ENCODE assay signal across 27 cellular contexts in the genomic region with DNA sequence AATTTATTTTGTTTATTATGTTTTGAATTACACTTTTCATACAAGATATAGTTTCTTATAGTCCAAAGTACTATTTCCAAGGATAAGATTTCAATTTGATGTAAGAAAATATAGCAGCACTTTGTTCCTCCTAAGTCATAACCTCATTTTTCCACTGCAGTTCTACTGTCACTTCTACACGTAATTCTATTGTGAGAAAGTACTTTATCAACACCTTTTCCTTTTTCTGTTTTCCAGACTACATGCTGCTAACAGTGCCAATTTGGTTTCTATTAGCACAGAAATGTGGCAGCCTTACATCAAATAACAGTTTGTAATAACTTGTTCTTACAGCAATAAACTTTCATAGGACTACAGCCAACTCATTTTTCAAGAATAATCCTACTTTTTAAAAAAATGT.
"Had no signal": no experiment of that assay in that cellular context is flagged by ENCODE, and none has a peak within 500 bp of the region (broad histone marks: within the 10 kb centered on the region; RNA-seq: fewer than 3 reads in every experiment).

No MANE protein-coding gene starts in this region.

- H3K9me3 ChIP-seq: ascending aorta, colonic mucosa, thyroid gland, upper lobe of left lung, vagina had no signal

- H3K9me3 Mint-ChIP-seq: activated naive CD4-positive, alpha-beta T cell treated with anti-CD3 and anti-CD28 coated beads, Interleukin-2, amount 50 U/mL, for 24 hours; activated T-cell treated with anti-CD3 and anti-CD28 coated beads, Interleukin-2, amount 50 U/mL, for 24 hours; brain; natural killer cell treated with Interleukin-12 subunit alpha and Interleukin-12 subunit beta and Interleukin-15 and Interleukin-18, amount 100 ng/mL, for 72 hours; stimulated activated naive CD8-positive, alpha-beta T cell treated with anti-CD3 and anti-CD28 coated beads, Interleukin-15, amount 100 ng/mL, for 72 hours; T-cell; T-helper 2 cell treated with Interferon-gamma antibody and Interleukin-4, amounts not matched to agents 5 μg/mL and 100 μg/mL, for 36 hours had no signal

- H3K27ac Mint-ChIP-seq: activated naive CD4-positive, alpha-beta T cell treated with anti-CD3 and anti-CD28 coated beads, Interleukin-2, amount 50 U/mL, for 24 hours; activated T-cell treated with anti-CD3 and anti-CD28 coated beads, Interleukin-2, amount 50 U/mL, for 24 hours; brain; stimulated activated naive CD8-positive, alpha-beta T cell treated with anti-CD3 and anti-CD28 coated beads, Interleukin-15, amount 100 ng/mL, for 72 hours; T-cell had no signal

- H3K36me3 ChIP-seq: ascending aorta, cardiac muscle cell, colonic mucosa, thyroid gland, upper lobe of left lung, vagina had no signal

- H3K4me1 ChIP-seq: ascending aorta, colonic mucosa had no signal

- H3K4me3 Mint-ChIP-seq: activated naive CD4-positive, alpha-beta T cell treated with anti-CD3 and anti-CD28 coated beads, Interleukin-2, amount 50 U/mL, for 24 hours; activated T-cell treated with anti-CD3 and anti-CD28 coated beads, Interleukin-2, amount 50 U/mL, for 24 hours; natural killer cell treated with Interleukin-12 subunit alpha and Interleukin-12 subunit beta and Interleukin-15 and Interleukin-18, amount 100 ng/mL, for 72 hours; stimulated activated naive CD8-positive, alpha-beta T cell treated with anti-CD3 and anti-CD28 coated beads, Interleukin-15, amount 100 ng/mL, for 72 hours; T-cell; T-helper 2 cell treated with Interferon-gamma antibody and Interleukin-4, amounts not matched to agents 5 μg/mL and 100 μg/mL, for 36 hours had no signal

- H3K27ac ChIP-seq: ascending aorta, cardiac muscle cell, colonic mucosa, thyroid gland, upper lobe of left lung, vagina, VCaP had no signal

- H3K4me3 ChIP-seq: ascending aorta, cardiac muscle cell, colonic mucosa, thyroid gland, upper lobe of left lung, vagina had no signal

- H3K27me3 Mint-ChIP-seq: activated naive CD4-positive, alpha-beta T cell treated with anti-CD3 and anti-CD28 coated beads, Interleukin-2, amount 50 U/mL, for 24 hours; activated T-cell treated with anti-CD3 and anti-CD28 coated beads, Interleukin-2, amount 50 U/mL, for 24 hours; brain; natural killer cell treated with Interleukin-12 subunit alpha and Interleukin-12 subunit beta and Interleukin-15 and Interleukin-18, amount 100 ng/mL, for 72 hours; stimulated activated naive CD8-positive, alpha-beta T cell treated with anti-CD3 and anti-CD28 coated beads, Interleukin-15, amount 100 ng/mL, for 72 hours; T-cell had no signal

- ATAC-seq: activated CD4-positive, CD25-positive, alpha-beta regulatory T cell treated with anti-CD3 and anti-CD28 coated beads, Interleukin-2, amount 50 U/mL, for 24 hours; natural killer cell treated with Interleukin-12 subunit alpha and Interleukin-12 subunit beta and Interleukin-15 and Interleukin-18, amount 100 ng/mL, for 72 hours; T-cell had no signal

- H3K27me3 ChIP-seq: ascending aorta, cardiac muscle cell, colonic mucosa, thyroid gland, upper lobe of left lung, vagina had no signal

- DNase-seq: activated CD4-positive, alpha-beta T cell treated with anti-CD3 and anti-CD28 coated beads for 48 hours; activated CD4-positive, alpha-beta T cell treated with anti-CD3 and anti-CD28 coated beads, Interleukin-2, amount 50 U/mL, for 48 hours; activated CD8-positive, alpha-beta memory T cell treated with anti-CD3 and anti-CD28 coated beads, Interleukin-2, amount 50 U/mL, for 48 hours; activated gamma-delta T cell treated with Interleukin-2 at 50 U/mL for 16 hours; activated T-cell treated with anti-CD3 and anti-CD28 coated beads, Interleukin-2, amount 50 U/mL, for 24 hours; cerebellar nuclear complex; colonic mucosa; effector CD8-positive, alpha-beta T cell; erythroblast; head of caudate nucleus; hippocampal formation; posterior cingulate gyrus; right cardiac atrium; stimulated activated CD4-positive, alpha-beta T cell treated with anti-CD3 and anti-CD28 coated beads, Interleukin-4, amount 100 ng/mL, for 1 hour; stimulated activated naive CD8-positive, alpha-beta T cell treated with anti-CD3 and anti-CD28 coated beads, Interleukin-15, amount 100 ng/mL, for 72 hours; T-cell; thyroid gland; upper lobe of left lung had no signal

- H3K36me3 Mint-ChIP-seq: brain; natural killer cell treated with Interleukin-12 subunit alpha and Interleukin-12 subunit beta and Interleukin-15 and Interleukin-18, amount 100 ng/mL, for 72 hours had no signal
